Comparison of ENCODE assay signal across 15 cellular contexts in the genomic region with DNA sequence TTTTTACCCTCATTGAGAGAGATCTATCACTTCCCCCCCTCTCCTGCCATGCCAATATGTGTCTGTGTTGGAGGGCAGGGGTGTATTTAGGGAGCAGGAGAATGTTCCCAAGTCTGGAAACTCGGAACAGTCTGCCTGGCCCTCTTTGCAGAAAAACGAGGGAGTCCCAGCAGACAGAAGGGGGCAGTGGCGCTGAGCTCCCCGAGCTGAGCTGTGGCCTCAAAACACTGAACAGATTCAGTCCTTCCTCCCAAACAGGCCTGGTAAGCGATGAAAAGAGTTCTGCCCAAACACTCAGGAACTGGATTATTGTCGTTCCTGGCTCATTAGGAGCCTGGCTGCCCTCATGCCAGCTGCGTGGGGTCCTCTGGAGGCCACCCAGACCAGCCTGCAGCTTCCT. TPM values are rescaled to one million over a fixed set of nuclear protein-coding genes. Genes with fewer than 3 reads are reported as not detected.
DNase-seq lines count a peak whose midpoint lies in the region; ATAC-seq and TF ChIP-seq lines count a peak whose summit lies in the region.
"Had no signal": no experiment of that assay in that cellular context is flagged by ENCODE, and none has a peak within 500 bp of the region (broad histone marks: within the 10 kb centered on the region; RNA-seq: fewer than 3 reads in every experiment).

No MANE protein-coding gene starts in this region.

- H3K9me2 ChIP-seq in PC-3 (replicated peaks; ENCODE audit: low read length) = no peaks in the 10 kb centered on the region

- intact Hi-C loops in PC-3 (cut with micrococcal nuclease) = no loop called here
- intact Hi-C loops in left ventricle myocardium superior (cut with micrococcal nuclease) = no loop called here

- peak overlapping the region; percentile 83 for H3K27ac ChIP-seq in PC-3 (ENCODE audit: low read length)
- H3K27ac ChIP-seq: HL-60 had no signal

- no peaks in the 10 kb centered on the region for H3K36me3 ChIP-seq in PC-3 (ENCODE audit: low read depth, low read length)

- H3K4me2 ChIP-seq in PC-3 (ENCODE audit: low read length) = peak overlapping the region; percentile 70

- H3K36me3 Mint-ChIP-seq in osteocyte (ENCODE audit: unreplicated experiment) = no peaks in the 10 kb centered on the region
- H3K36me3 Mint-ChIP-seq: activated naive CD8-positive, alpha-beta T cell treated with anti-CD3 and anti-CD28 coated beads, Interleukin-2, amount 10 ng/mL, durations not matched to agents 7 days and 5 days; memory B cell had no signal

- H3K27me3 ChIP-seq in PC-3 (ENCODE audit: low read length) = no peaks in the 10 kb centered on the region

- H3K4me3 Mint-ChIP-seq in osteocyte (ENCODE audit: unreplicated experiment) = no peak overlapping the region
- H3K4me3 Mint-ChIP-seq: activated naive CD8-positive, alpha-beta T cell treated with anti-CD3 and anti-CD28 coated beads, Interleukin-2, amount 10 ng/mL, durations not matched to agents 7 days and 5 days; memory B cell; stimulated activated naive CD8-positive, alpha-beta T cell treated with anti-CD3 and anti-CD28 coated beads, Interleukin-15, Interleukin-2, amounts not matched to agents 100 ng/mL and 50 ng/mL, for 24 hours had no signal

- no peaks in the 10 kb centered on the region for H4K20me1 ChIP-seq in PC-3 (ENCODE audit: low read length)

- H2AFZ ChIP-seq in PC-3 (ENCODE audit: low read length) = no peak overlapping the region

- peaks cover 4% of the 10 kb centered on the region for H3F3A ChIP-seq in PC-3 (ENCODE audit: low read length, unreplicated experiment)

- H3K4me3 ChIP-seq in PC-3 (ENCODE audit: low read length) (no peak overlapping the region), fibroblast of the aortic adventitia (ENCODE audit: low read depth, low read length) (no peak overlapping the region)

- CTCF ChIA-PET in PC-3 (lab: Charles Lee) = no interaction called here

- no peaks in the 10 kb centered on the region for H3K9me3 Mint-ChIP-seq in osteocyte (ENCODE audit: unreplicated experiment)
- H3K9me3 Mint-ChIP-seq: activated naive CD8-positive, alpha-beta T cell treated with anti-CD3 and anti-CD28 coated beads, Interleukin-2, amount 10 ng/mL, durations not matched to agents 7 days and 5 days; memory B cell; stimulated activated naive CD8-positive, alpha-beta T cell treated with anti-CD3 and anti-CD28 coated beads, Interleukin-15, Interleukin-2, amounts not matched to agents 100 ng/mL and 50 ng/mL, for 24 hours had no signal

- peak; percentile 17 for DNase-seq in G401 (ENCODE audit: low spot score)
- no peak for DNase-seq in PC-3
- no peak for DNase-seq in fibroblast of the aortic adventitia (ENCODE audit: low read depth)
- no peak for DNase-seq in osteocyte (ENCODE audit: extremely low spot score, unreplicated experiment)
- DNase-seq in NCI-H1105 treated with DMSO at 0.1 percent for 48 hours (lab: John Stamatoyannopoulos, UW) = no peak
- DNase-seq in left ventricle myocardium superior = no peak
- no peak for DNase-seq in activated gamma-delta T cell (lab: John Stamatoyannopoulos, UW)
- DNase-seq: activated naive CD8-positive, alpha-beta T cell treated with anti-CD3 and anti-CD28 coated beads, Interleukin-2, amount 10 ng/mL, durations not matched to agents 7 days and 5 days; DMS79 treated with DMSO at 0.1 percent for 48 hours; NCI-H146; RPMI8226 had no signal

- H3K27ac Mint-ChIP-seq in osteocyte (ENCODE audit: unreplicated experiment) = no peak overlapping the region
- H3K27ac Mint-ChIP-seq: activated naive CD8-positive, alpha-beta T cell treated with anti-CD3 and anti-CD28 coated beads, Interleukin-2, amount 10 ng/mL, durations not matched to agents 7 days and 5 days; memory B cell; stimulated activated naive CD8-positive, alpha-beta T cell treated with anti-CD3 and anti-CD28 coated beads, Interleukin-15, Interleukin-2, amounts not matched to agents 100 ng/mL and 50 ng/mL, for 24 hours had no signal

- POLR2A ChIA-PET in PC-3 (lab: Charles Lee; ENCODE audit: unreplicated experiment) = no interaction called here

- peaks cover 6% of the 10 kb centered on the region for H3K4me1 Mint-ChIP-seq in osteocyte (ENCODE audit: unreplicated experiment)
- H3K4me1 Mint-ChIP-seq: activated naive CD8-positive, alpha-beta T cell treated with anti-CD3 and anti-CD28 coated beads, Interleukin-2, amount 10 ng/mL, durations not matched to agents 7 days and 5 days; memory B cell had no signal

- H3K79me2 ChIP-seq in PC-3 (ENCODE audit: low read length) = peaks cover 9% of the 10 kb centered on the region

- no peaks in the 10 kb centered on the region for H3K27me3 Mint-ChIP-seq in osteocyte (ENCODE audit: unreplicated experiment)

- peaks cover 29% of the 10 kb centered on the region for H3K4me1 ChIP-seq in PC-3 (ENCODE audit: insufficient read depth, low read length)

- TF ChIP-seq CTCF in PC-3 (conservative IDR thresholded peaks at IDR 0.05; ENCODE audit: low read depth, low read length) (peak; percentile 41; the same call in 1 of the 2 replicates), fibroblast of the aortic adventitia (IDR thresholded peaks at IDR 0.05; ENCODE audit: insufficient read depth, low read length) (peak; percentile 49), osteocyte (IDR thresholded peaks at IDR 0.05) (peak; percentile 13)

- in situ Hi-C loops in G401 (cut with HindIII; ENCODE audit: low sequenced_read_pairs) = no loop called here

- peak overlapping the region; percentile 57 for H3K9ac ChIP-seq in PC-3 (ENCODE audit: low read length)

- no peak for ATAC-seq in PC-3
- ATAC-seq in left ventricle myocardium superior = no peak
- no peak for ATAC-seq in GM18520 (IDR thresholded peaks at IDR 0.05; ENCODE audit: unreplicated experiment)

- no peaks in the 10 kb centered on the region for H3K9me3 ChIP-seq in PC-3 (ENCODE audit: low read length)

- BruUV-seq in PC-3 (replicated peaks; lab: Mats Ljungman, UMichigan) = no TSS peak

RNA-seq across cellular contexts. Expression of gene CLDN14, which starts 1.0 kb away (rescaled TPM):
- total RNA-seq in G401 (2014; rRNA removed; shearing (Covaris generic)) = not detected in 2 replicates
- total RNA-seq in PC-3 (2014; rRNA removed) (8.9 and 10.9 TPM in 2 replicates), fibroblast of the aortic adventitia (ENCODE audit: low replicate concordance) (0.27 and 0.57 TPM in 2 replicates), osteocyte (not detected in 2 replicates), left ventricle myocardium superior (not detected)
- total RNA-seq: activated naive CD8-positive, alpha-beta T cell treated with anti-CD3 and anti-CD28 coated beads, Interleukin-2, amount 10 ng/mL, durations not matched to agents 7 days and 5 days had no signal
